In the genomic region with DNA sequence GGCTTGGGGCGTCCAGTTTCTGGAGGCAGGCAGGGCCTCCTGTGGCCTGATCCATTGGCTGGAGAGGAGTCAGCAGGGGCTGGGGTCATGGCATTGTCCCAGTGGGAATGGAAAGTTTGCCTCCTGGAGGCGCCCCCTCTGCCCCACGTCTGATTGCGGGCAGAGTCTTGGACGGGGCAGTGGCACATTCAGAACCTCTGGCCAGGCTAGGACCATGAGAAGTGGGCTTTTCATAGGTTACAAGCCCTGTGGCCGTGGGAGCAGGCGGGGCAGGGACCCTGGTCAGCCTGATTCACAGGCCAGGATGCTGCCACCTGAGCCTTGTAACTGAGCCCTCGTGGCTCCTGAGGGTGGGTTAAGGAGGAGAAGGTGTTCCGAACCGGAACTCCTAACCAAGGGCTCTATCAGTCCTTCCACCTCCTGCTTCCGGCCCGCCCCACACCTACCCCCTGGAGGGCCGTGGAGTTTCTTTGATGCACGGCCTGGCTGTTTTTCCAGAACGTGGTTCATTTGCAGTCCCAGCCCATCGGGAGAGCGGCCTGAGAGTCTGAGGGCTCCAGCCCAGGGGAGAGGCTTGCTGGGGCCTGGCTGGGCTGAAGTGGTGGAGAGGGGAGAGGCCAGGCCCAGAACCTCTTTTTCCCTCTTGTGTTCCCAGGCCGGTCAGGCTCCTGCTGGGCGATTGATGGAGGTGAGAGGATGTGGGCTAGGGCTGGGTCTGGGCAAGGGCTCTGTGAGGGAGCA, we compare ENCODE assay signal across 1 cellular context.
TF ChIP-seq lines count a peak whose summit lies in the region.

No MANE protein-coding gene starts in this region.

TF ChIP-seq in HCT116, 20 proteins besides CTCF, POLR2A, EP300 and RAD21 (continued from another document):
- TF ChIP-seq ZBTB33 (IDR thresholded peaks at IDR 0.05; ENCODE audit: extremely low read depth, insufficient replicate concordance, low read length) = no peak
- TF ChIP-seq CBX3 (IDR thresholded peaks at IDR 0.05; ENCODE audit: low read depth) = no peak
- TF ChIP-seq, protein P1, sequence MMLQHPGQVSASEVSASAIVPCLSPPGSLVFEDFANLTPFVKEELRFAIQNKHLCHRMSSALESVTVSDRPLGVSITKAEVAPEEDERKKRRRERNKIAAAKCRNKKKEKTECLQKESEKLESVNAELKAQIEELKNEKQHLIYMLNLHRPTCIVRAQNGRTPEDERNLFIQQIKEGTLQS (IDR thresholded peaks at IDR 0.05) = no peak
- TF ChIP-seq ELF1 (IDR thresholded peaks at IDR 0.05; ENCODE audit: borderline replicate concordance, low read depth) = no peak
- TF ChIP-seq FOSL1 (IDR thresholded peaks at IDR 0.05; ENCODE audit: low read depth) = no peak
TF ChIP-seq in HCT116: peak in this region for 0.
